In the genomic region with DNA sequence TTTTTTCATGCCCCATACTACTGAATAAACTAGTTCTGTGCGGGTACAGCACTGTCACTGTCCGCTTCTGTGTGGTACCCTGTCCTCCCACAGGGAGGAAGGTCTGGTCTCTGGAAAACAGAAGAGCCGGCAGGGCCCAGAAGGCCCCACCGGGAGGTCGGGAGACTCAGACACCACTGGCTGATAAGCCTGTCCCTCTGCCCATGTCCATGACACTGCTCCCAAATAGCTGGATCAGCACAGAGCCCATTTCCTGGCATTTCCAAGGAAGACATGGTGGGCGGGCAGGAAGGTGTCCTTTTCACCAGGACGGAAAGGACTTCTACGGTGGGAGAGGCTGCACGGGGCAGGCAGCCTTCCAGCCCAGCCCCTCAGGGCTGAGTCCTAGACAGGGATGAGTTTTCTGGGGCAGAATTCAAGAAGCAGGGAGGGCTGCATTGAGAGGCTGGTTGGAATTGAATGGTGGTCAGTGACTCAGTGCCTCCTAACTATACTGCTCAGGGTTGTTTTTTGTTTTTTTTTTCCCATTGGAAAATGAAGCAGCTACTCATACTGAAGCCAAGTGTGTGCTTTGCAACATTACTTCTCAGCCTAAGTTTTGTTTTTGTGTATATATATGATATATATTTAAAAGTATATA, we compare ENCODE assay signal across 16 cellular contexts. TPM values are rescaled to one million over a fixed set of nuclear protein-coding genes. Genes with fewer than 3 reads are reported as not detected.
DNase-seq lines count a peak whose midpoint lies in the region; ATAC-seq, FAIRE-seq and TF ChIP-seq lines count a peak whose summit lies in the region.
"Had no signal": no experiment of that assay in that cellular context is flagged by ENCODE, and none has a peak within 500 bp of the region (broad histone marks: within the 10 kb centered on the region; RNA-seq: fewer than 3 reads in every experiment).

No MANE protein-coding gene starts in this region.

- intact Hi-C loops in HCT116 (cut with micrococcal nuclease) = loop anchor here (2.0 kb wide), 2 partner anchors 123 to 257 kb away; no protein-coding TSS in a partner anchor
- intact Hi-C loops in spleen (cut with DNase I; ENCODE audit: low total_unique reads) = loop anchor here (5.0 kb wide), 1 partner anchor 121 kb away; the partner anchor contains the start of gene SORT1

- peaks cover 4% of the 10 kb centered on the region for H3K36me3 Mint-ChIP-seq in astrocyte (ENCODE audit: low read depth, unreplicated experiment)
- no peaks in the 10 kb centered on the region for H3K36me3 Mint-ChIP-seq in glutamatergic neuron (ENCODE audit: unreplicated experiment)

- H3K4me3 ChIP-seq in HCT116 (replicated peaks in 1 of 2; ENCODE audit: low read depth in 1 of 2, low read length in 2 of 2) (no peak overlapping the region), astrocyte (ENCODE audit: insufficient read depth, low read depth, low read length) (no peak overlapping the region), spleen (no peak overlapping the region)

- WGBS in spleen, 5 donors = 65 to 81% (median 79%) methylated on average over 9 of the region's 9 CpGs

- TF ChIP-seq CTCF in HCT116 (IDR thresholded peaks at IDR 0.05 in 2 of 3, conservative IDR thresholded peaks at IDR 0.05 in 1 of 3; ENCODE audit: borderline replicate concordance in 1 of 3, insufficient read depth in 1 of 3, low read depth in 2 of 3, low read length in 2 of 3) (no peak), astrocyte (IDR thresholded peaks at IDR 0.05; ENCODE audit: insufficient read depth, low read depth, low read length) (no peak), glutamatergic neuron (IDR thresholded peaks at IDR 0.05; ENCODE audit: partially characterized antibody, unreplicated experiment) (no peak), spleen (IDR thresholded peaks at IDR 0.05 in 8 of 11, conservative IDR thresholded peaks at IDR 0.05 in 3 of 11) (peak in 1 of 11 experiments; percentile 8)

- RAD21 ChIA-PET in HCT116 (lab: Charles Lee; ENCODE audit: low non-redundant PET in 1 of 2, low total read pairs in 2 of 2, uncharacterized antibody in 2 of 2, unreplicated experiment in 2 of 2) = no interaction called here

- ATAC-seq in HCT116 (no peak), GM21447 (IDR thresholded peaks at IDR 0.05; ENCODE audit: unreplicated experiment) (no peak)

- no peaks in the 10 kb centered on the region for H3K9me3 ChIP-seq in HCT116 (ENCODE audit: control insufficient read depth in 1 of 2, insufficient read depth in 1 of 2, low read depth in 1 of 2, low read length in 2 of 2)
- H3K9me3 ChIP-seq in astrocyte (ENCODE audit: insufficient read depth, low read depth, low read length) = no peaks in the 10 kb centered on the region
- no peaks in the 10 kb centered on the region for H3K9me3 ChIP-seq in spleen

- no peaks in the 10 kb centered on the region for H4K20me1 ChIP-seq in HCT116 (ENCODE audit: insufficient read depth)
- no peaks in the 10 kb centered on the region for H4K20me1 ChIP-seq in astrocyte (ENCODE audit: insufficient read depth, low read length)

- 0 out of 2 replicates have a peak overlapping the region, but pooled peaks have one; percentile 8 for H3K9ac ChIP-seq in HCT116 (ENCODE audit: low read length)
- H3K9ac ChIP-seq in astrocyte (ENCODE audit: low read length) = peak overlapping the region; percentile 51

- H3K27me3 ChIP-seq in HCT116 (ENCODE audit: insufficient read depth, low read length) (no peaks in the 10 kb centered on the region), astrocyte (ENCODE audit: insufficient read depth, low read length) (no peaks in the 10 kb centered on the region), spleen (replicated peaks in 1 of 7) (peaks cover 0 to 15% (median 0%) of the 10 kb centered on the region in 7 donors)

- POLR2A ChIA-PET in HCT116 (lab: Charles Lee) = no interaction called here

- H3K4me3 Mint-ChIP-seq in astrocyte (ENCODE audit: unreplicated experiment) (peak overlapping the region; percentile 40), glutamatergic neuron (ENCODE audit: unreplicated experiment) (peak overlapping the region; percentile 58)

- TF ChIP-seq RAD21 in HCT116 (IDR thresholded peaks at IDR 0.05; ENCODE audit: low read depth) = no peak

- no peaks in the 10 kb centered on the region for H3K9me2 ChIP-seq in HCT116 (ENCODE audit: insufficient read depth)

- H2AFZ ChIP-seq in HCT116 (ENCODE audit: low read depth, low read length, poor library complexity, severe bottlenecking) (no peak overlapping the region), astrocyte (ENCODE audit: low read depth, low read length) (no peak overlapping the region)

- H3K4me1 Mint-ChIP-seq in astrocyte (ENCODE audit: low read depth, unreplicated experiment) (peaks cover 33% of the 10 kb centered on the region), glutamatergic neuron (ENCODE audit: low read depth, unreplicated experiment) (peaks cover 21% of the 10 kb centered on the region)

- TF ChIP-seq POLR2A in HCT116 (IDR thresholded peaks at IDR 0.05; ENCODE audit: borderline replicate concordance, extremely low read depth, insufficient read depth, insufficient read length) = no peak
- TF ChIP-seq POLR2A in spleen (IDR thresholded peaks at IDR 0.05) = no peak

- DNase-seq in HCT116 (ENCODE audit: low read depth, low spot score) (no peak), astrocyte (ENCODE audit: low read depth) (peak; percentile 80), glutamatergic neuron (no peak), spleen (peak; percentile 72), activated gamma-delta T cell (lab: John Stamatoyannopoulos, UW) (no peak), NCI-H82 treated with DMSO at 0.1 percent for 48 hours (lab: John Stamatoyannopoulos, UW; ENCODE audit: unreplicated experiment) (no peak), globus pallidus (ENCODE audit: low spot score) (no peak)
- DNase-seq: amygdala, COR-L47, erythroblast, MM.1S, NCI-H774, T-helper 2 cell had no signal

- H3K79me2 ChIP-seq in HCT116 (ENCODE audit: insufficient read depth, low read length) = no peaks in the 10 kb centered on the region
- peaks cover 7% of the 10 kb centered on the region for H3K79me2 ChIP-seq in astrocyte (ENCODE audit: insufficient read depth, low read length)

- H3K27ac ChIP-seq in HCT116 (ENCODE audit: low read depth, low read length) (peak overlapping the region; percentile 43), astrocyte (ENCODE audit: low read depth, low read length) (peak overlapping the region; percentile 69), spleen (peak overlapping the region in 3 of 8 donors; percentile 31 to 34 (median 33))

- no TSS peak for BruUV-seq in HCT116 (replicated peaks; lab: Mats Ljungman, UMichigan)

- peak overlapping the region; percentile 63 for H3K4me2 ChIP-seq in HCT116 (ENCODE audit: low read length)
- peak overlapping the region; percentile 79 for H3K4me2 ChIP-seq in astrocyte (ENCODE audit: low read length)

- H3K4me1 ChIP-seq in HCT116 (ENCODE audit: control insufficient read depth in 1 of 2, insufficient read depth in 2 of 2, low read length in 2 of 2) = peaks cover 35 to 47% of the 10 kb centered on the region in 2 experiments
- peaks cover 35% of the 10 kb centered on the region for H3K4me1 ChIP-seq in astrocyte (ENCODE audit: insufficient read depth, low read length)
- H3K4me1 ChIP-seq in spleen = peaks cover 0 to 42% (median 6%) of the 10 kb centered on the region in 6 donors

- no peaks in the 10 kb centered on the region for H3K9me3 Mint-ChIP-seq in astrocyte (ENCODE audit: unreplicated experiment)
- peaks cover 3% of the 10 kb centered on the region for H3K9me3 Mint-ChIP-seq in glutamatergic neuron (ENCODE audit: unreplicated experiment)

- no peaks in the 10 kb centered on the region for H3K27me3 Mint-ChIP-seq in astrocyte (ENCODE audit: low read depth, unreplicated experiment)
- H3K27me3 Mint-ChIP-seq in glutamatergic neuron (ENCODE audit: unreplicated experiment) = peaks cover 7% of the 10 kb centered on the region

- peaks cover 6 to 15% of the 10 kb centered on the region in 2 experiments; a peak in 3 of 4 replicates for H3K36me3 ChIP-seq in HCT116 (ENCODE audit: control insufficient read depth in 1 of 2, insufficient read depth in 2 of 2, low read length in 2 of 2)
- H3K36me3 ChIP-seq in astrocyte (ENCODE audit: insufficient read depth, low read length) = no peaks in the 10 kb centered on the region
- peaks cover 0 to 10% (median 0%) of the 10 kb centered on the region in 6 donors for H3K36me3 ChIP-seq in spleen

- peak overlapping the region; percentile 78 for H3K27ac Mint-ChIP-seq in astrocyte (ENCODE audit: unreplicated experiment)
- H3K27ac Mint-ChIP-seq in glutamatergic neuron (ENCODE audit: unreplicated experiment) = peak overlapping the region; percentile 72

- CTCF ChIA-PET in HCT116 (lab: Charles Lee) = interaction anchor here (0.7 to 5.0 kb wide), 3 partner anchors 124 to 257 kb away, joined by 4 to 95 read pairs (median 8); partner anchors contain the start of gene SORT1

- FAIRE-seq in astrocyte (lab: Jason Lieb, UNC) = no peak

TF ChIP-seq in HCT116, 20 proteins besides CTCF, POLR2A, EP300 and RAD21 (continues in another document):
- TF ChIP-seq EZH2 (IDR thresholded peaks at IDR 0.05) = no peak
- TF ChIP-seq CBX3 (IDR thresholded peaks at IDR 0.05; ENCODE audit: low read depth) = no peak
- no peak for TF ChIP-seq CEBPB (IDR thresholded peaks at IDR 0.05; ENCODE audit: low read depth)
- TF ChIP-seq ELF1 (IDR thresholded peaks at IDR 0.05; ENCODE audit: borderline replicate concordance, low read depth) = no peak
- no peak for TF ChIP-seq MAX (IDR thresholded peaks at IDR 0.05)
- no peak for TF ChIP-seq SRF (IDR thresholded peaks at IDR 0.05; ENCODE audit: low read depth)
- no peak for TF ChIP-seq EZH2phosphoT487 (IDR thresholded peaks at IDR 0.05; ENCODE audit: borderline replicate concordance)
- no peak for TF ChIP-seq SP1 (IDR thresholded peaks at IDR 0.05; ENCODE audit: low read depth)
- no peak for TF ChIP-seq FOSL1 (IDR thresholded peaks at IDR 0.05; ENCODE audit: low read depth)

RNA-seq across cellular contexts. Expression of gene PSRC1, which starts 7.1 kb away (rescaled TPM):
- total RNA-seq in HCT116 (2021; ENCODE audit: unreplicated experiment) (44.8 TPM), astrocyte (4.5 and 7.7 TPM in 2 replicates), glutamatergic neuron (ENCODE audit: unreplicated experiment) (13.9 TPM), spleen (1 to 10 TPM; 2.0 to 9.3 (median 3.1) TPM)
- polyA plus RNA-seq in HCT116 (2012) = 33.0 and 47.9 TPM in 2 replicates
- 1 to 10 TPM; 3.5 to 3.9 (median 3.5) TPM for polyA plus RNA-seq in spleen

RNA-seq across cellular contexts. Expression of gene CELSR2, which starts 26.5 kb away (rescaled TPM):
- total RNA-seq in HCT116 (2021; ENCODE audit: unreplicated experiment) = 17.1 TPM
- 12.6 and 14.1 TPM in 2 replicates for polyA plus RNA-seq in HCT116 (2012)
- total RNA-seq in astrocyte = 8.5 and 10.0 TPM in 2 replicates
- 181 TPM for total RNA-seq in glutamatergic neuron (ENCODE audit: unreplicated experiment)
- total RNA-seq in spleen = 1 to 10 TPM in 5 of 7 donors, under 1 TPM in 2; 0.79 to 2.9 (median 1.4) TPM
- under 1 TPM; 0.20 to 0.54 (median 0.46) TPM for polyA plus RNA-seq in spleen

RNA-seq across cellular contexts. Expression of gene MYBPHL, which starts 31.0 kb away (rescaled TPM):
- total RNA-seq in HCT116 (2021; ENCODE audit: unreplicated experiment) (1.0 TPM), astrocyte (not detected in 2 replicates), glutamatergic neuron (ENCODE audit: unreplicated experiment) (0.64 TPM), spleen (not detected)
- not detected in 2 replicates for polyA plus RNA-seq in HCT116 (2012)
- polyA plus RNA-seq in spleen = not detected
- total RNA-seq: activated CD8-positive, alpha-beta memory T cell treated with anti-CD3 and anti-CD28 coated beads for 36 hours; liver had no signal
- polyA plus RNA-seq: liver had no signal

Comparison
In these comparisons a context has a peak if more than half of its experiments do, and no peak if none do; other contexts are left out.
1. DNase-seq: peak in astrocyte (single experiment) and spleen (single experiment); none in HCT116 (single experiment), glutamatergic neuron (single experiment), activated gamma-delta T cell (single experiment), NCI-H82 treated with DMSO at 0.1 percent for 48 hours (single experiment) and globus pallidus (single experiment).
2. RNA of gene CELSR2, which starts 26.5 kb away (total RNA-seq): 181 TPM in glutamatergic neuron (single experiment); 17.1 TPM in HCT116 (single experiment), 8.5 to 10.0 TPM in astrocyte and 0.79 to 2.9 TPM in spleen; every median in the first group is over 10 times any median in the second.